In genomic region chr16:23145186-23145585, GRCh38 we compare ENCODE assay signal across 16 cellular contexts.
A peak's percentile ranks its signal among the peaks of the same experiment; 100 is the strongest.
DNase-seq lines count a peak whose midpoint lies in the region; ATAC-seq, FAIRE-seq and TF ChIP-seq lines count a peak whose summit lies in the region.
"Had no signal": no experiment of that assay in that cellular context is flagged by ENCODE, and none has a peak within 500 bp of the region (broad histone marks: within the 10 kb centered on the region; RNA-seq: fewer than 3 reads in every experiment).

No MANE protein-coding gene starts in this region.

- peak; percentile 60 for FAIRE-seq in H54 (lab: Jason Lieb, UNC)
- no peak for FAIRE-seq in RCC 7860 (lab: Jason Lieb, UNC)

- DNase-seq in H54 (ENCODE audit: insufficient read length, low spot score) (no peak), RCC 7860 (ENCODE audit: low spot score) (peak; percentile 79), epithelial cell of prostate (ENCODE audit: low read depth, low spot score) (peak; percentile 54), substantia nigra (lab: John Stamatoyannopoulos, UW) (peak in 1 of 49 donors; percentile 75), pons (ENCODE audit: low spot score) (no peak), NOMO-1 treated with DMSO at 0.1 percent for 48 hours (lab: John Stamatoyannopoulos, UW; ENCODE audit: unreplicated experiment) (no peak)
- DNase-seq: activated CD8-positive, alpha-beta T cell treated with anti-CD3 and anti-CD28 coated beads for 36 hours; activated naive CD4-positive, alpha-beta T cell treated with anti-CD3 and anti-CD28 coated beads for 36 hours; DMS 273 treated with DMSO at 0.1 percent for 48 hours; gastrocnemius medialis; NCI-H510A; stimulated activated CD4-positive, alpha-beta T cell treated with anti-CD3 and anti-CD28 coated beads, Interleukin-2, amount 100 ng/mL, for 24 hours; stimulated activated naive CD4-positive, alpha-beta T cell treated with Interleukin-2 at 50 U/mL for 16 hours had no signal

- H3K27ac ChIP-seq in epithelial cell of prostate (peak overlapping the region; percentile 86), substantia nigra (ENCODE audit: low read depth, low read length, poor library complexity, severe bottlenecking) (peak overlapping the region; percentile 51)
- H3K27ac ChIP-seq: coronary artery had no signal

- no peak for ATAC-seq in GM18873 (IDR thresholded peaks at IDR 0.05; ENCODE audit: low FRiP score, unreplicated experiment)
- ATAC-seq: activated CD8-positive, alpha-beta T cell treated with anti-CD3 and anti-CD28 coated beads for 36 hours; gastrocnemius medialis; left lobe of liver had no signal

- no peak for TF ChIP-seq POLR2A in H54 (IDR thresholded peaks at IDR 0.05; ENCODE audit: low read depth, low read length)

Comparison
In these comparisons a context has a peak if more than half of its experiments do, and no peak if none do; other contexts are left out.
1. DNase-seq: peak in RCC 7860 (single experiment) and epithelial cell of prostate (single experiment); none in H54 (single experiment), pons (single experiment) and NOMO-1 treated with DMSO at 0.1 percent for 48 hours (single experiment).